Comparison of ENCODE assay signal across 8 cellular contexts in the genomic region with DNA sequence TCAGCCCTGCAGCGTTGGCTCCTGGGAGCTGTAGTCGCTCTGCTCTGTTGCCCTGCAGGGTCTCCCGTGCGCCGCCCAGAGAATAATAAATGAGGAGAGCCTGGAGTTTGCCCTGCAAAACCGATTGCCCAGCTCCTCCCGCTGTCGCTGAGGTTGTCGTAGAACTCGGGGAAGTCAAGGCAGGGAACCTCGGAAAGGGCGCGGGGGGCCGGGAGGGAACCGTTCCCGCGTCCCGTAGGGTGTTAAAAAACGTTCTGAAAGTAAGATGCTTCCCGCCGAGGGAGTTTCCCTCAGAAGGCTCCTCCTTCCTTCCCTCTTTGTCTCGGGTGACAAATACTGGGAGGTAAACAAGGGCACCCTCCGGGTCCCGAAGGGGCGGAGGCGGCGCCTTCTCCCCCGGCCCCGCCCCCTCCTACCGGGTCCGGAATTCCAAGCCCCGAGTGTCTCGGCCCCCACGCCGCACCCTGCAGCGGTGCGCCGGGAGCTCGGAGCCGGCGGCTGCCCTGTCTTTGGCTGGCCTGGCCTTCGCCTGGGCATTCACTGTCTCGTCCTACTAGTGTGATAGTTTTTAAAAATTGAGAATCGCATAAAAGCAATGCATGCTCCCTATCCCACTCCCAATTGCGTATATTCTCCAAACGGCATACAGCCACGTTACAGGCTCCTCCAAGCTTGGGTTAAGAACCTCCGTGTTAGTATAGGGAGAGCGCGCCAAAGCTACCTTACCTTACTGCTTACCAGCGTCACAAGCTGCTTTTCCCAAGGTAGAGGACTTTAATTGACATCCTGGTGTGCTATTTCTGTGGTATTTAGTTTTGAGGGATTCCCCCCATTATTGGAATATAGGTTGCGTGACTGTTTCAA. TPM values are rescaled to one million over a fixed set of nuclear protein-coding genes. Genes with fewer than 3 reads are reported as not detected.
A peak's percentile ranks its signal among the peaks of the same experiment; 100 is the strongest.
DNase-seq lines count a peak whose midpoint lies in the region; ATAC-seq and TF ChIP-seq lines count a peak whose summit lies in the region.

No MANE protein-coding gene starts in this region.

- POLR2A ChIA-PET in HEK293 (lab: Yijun Ruan, JAX), result interaction anchor here (0.6 to 4.5 kb wide), 32 partner anchors 9 to 321 kb away, joined by 3 to 246 read pairs (median 5); partner anchors contain the start of genes GALNT7, HAND2 and SAP30

- H3K4me3 ChIP-seq in HEK293 (ENCODE audit: low read depth, low read length), result peak overlapping the region; percentile 80
- H3K4me3 ChIP-seq in Loucy (ENCODE audit: low read length, poor library complexity, severe bottlenecking), result peak overlapping the region; percentile 99
- peak overlapping the region; percentile 97 to 99 for H3K4me3 ChIP-seq in ascending aorta

- peak overlapping the region; percentile 98 for H3K27ac Mint-ChIP-seq in activated CD8-positive, alpha-beta memory T cell treated with anti-CD3 and anti-CD28 coated beads, Interleukin-2, amount 10 ng/mL, durations not matched to agents 7 days and 5 days

- H3K4me1 Mint-ChIP-seq in activated CD8-positive, alpha-beta memory T cell treated with anti-CD3 and anti-CD28 coated beads, Interleukin-2, amount 10 ng/mL, durations not matched to agents 7 days and 5 days, result peaks cover 27% of the 10 kb centered on the region

- peaks cover 12% of the 10 kb centered on the region for H3K4me1 ChIP-seq in HEK293 (ENCODE audit: control insufficient read depth, insufficient read depth, low read length)
- peaks cover 52% of the 10 kb centered on the region for H3K4me1 ChIP-seq in Loucy (ENCODE audit: insufficient read depth, low read length, poor library complexity, severe bottlenecking)
- H3K4me1 ChIP-seq in ascending aorta, result peaks cover 0 to 16% of the 10 kb centered on the region in 2 donors

- peak; percentile 41 for ATAC-seq in activated CD8-positive, alpha-beta memory T cell treated with anti-CD3 and anti-CD28 coated beads, Interleukin-2, amount 10 ng/mL, durations not matched to agents 7 days and 5 days

- no peaks in the 10 kb centered on the region for H3K9me3 ChIP-seq in HEK293 (ENCODE audit: control insufficient read depth, insufficient read depth, low read depth, low read length)
- H3K9me3 ChIP-seq in Loucy (ENCODE audit: insufficient read depth, low read depth, low read length), result no peaks in the 10 kb centered on the region
- H3K9me3 ChIP-seq in ascending aorta, result no peaks in the 10 kb centered on the region

- CTCF ChIA-PET in activated CD8-positive, alpha-beta memory T cell treated with anti-CD3 and anti-CD28 coated beads, Interleukin-2, amount 10 ng/mL, durations not matched to agents 7 days and 5 days (lab: Charles Lee), result interaction anchor here (0.8 to 7.1 kb wide), 7 partner anchors 10 to 321 kb away, joined by 3 to 55 read pairs (median 3); partner anchors contain the start of gene SAP30
- CTCF ChIA-PET in HEK293 (lab: Yijun Ruan, JAX), result interaction anchor here (1.5 kb wide), 1 partner anchor 16 kb away, joined by 3 read pairs; no protein-coding TSS in a partner anchor

- intact Hi-C loops in ascending aorta (cut with DNase I), result loop anchor here (1.0 to 5.0 kb wide), 4 partner anchors 35 to 192 kb away; partner anchors contain the start of gene SAP30

- peaks cover 38% of the 10 kb centered on the region for H4K20me1 ChIP-seq in Loucy (ENCODE audit: insufficient read depth, low read length, poor library complexity, severe bottlenecking)

- TF ChIP-seq CTCF in HEK293 (tag by site-specific recombination; IDR thresholded peaks at IDR 0.05), result no peak
- no peak for TF ChIP-seq CTCF in Loucy (conservative IDR thresholded peaks at IDR 0.05; ENCODE audit: low read length)
- TF ChIP-seq CTCF in ascending aorta (IDR thresholded peaks at IDR 0.05), result peak in 1 of 3 experiments; percentile 3

- H3K9ac ChIP-seq in Loucy (ENCODE audit: low read depth, low read length, poor library complexity, severe bottlenecking), result peak overlapping the region; percentile 100

- peak; percentile 83 for DNase-seq in activated CD8-positive, alpha-beta memory T cell treated with anti-CD3 and anti-CD28 coated beads, Interleukin-2, amount 10 ng/mL, durations not matched to agents 7 days and 5 days
- no peak for DNase-seq in activated CD8-positive, alpha-beta memory T cell treated with anti-CD3 and anti-CD28 coated beads for 24 hours
- DNase-seq in RPMI7951 (ENCODE audit: low read depth) (peak; percentile 93), ascending aorta (ENCODE audit: low spot score in 2 of 2) (peak; percentile 16 to 74), hepatic stellate cell (ENCODE audit: low spot score) (peak; percentile 75), retina (peak; percentile 92)

- peaks cover 82% of the 10 kb centered on the region for H3K79me2 ChIP-seq in Loucy (ENCODE audit: insufficient read depth, low read length)

- H3K27ac ChIP-seq in HEK293 (ENCODE audit: extremely low read depth, low read depth, low read length), result peak overlapping the region; percentile 98
- peak overlapping the region in 1 of 2 donors; percentile 66 for H3K27ac ChIP-seq in ascending aorta

- peaks cover 20 to 32% of the 10 kb centered on the region in 2 experiments for H3K36me3 ChIP-seq in HEK293 (ENCODE audit: control insufficient read depth in 2 of 2, insufficient read depth in 1 of 2, low read length in 2 of 2)
- peaks cover 31% of the 10 kb centered on the region for H3K36me3 ChIP-seq in Loucy (ENCODE audit: insufficient read depth, low read length)
- H3K36me3 ChIP-seq in ascending aorta, result peaks cover 4 to 11% of the 10 kb centered on the region in 2 donors

- peak overlapping the region; percentile 87 for H3K4me3 Mint-ChIP-seq in activated CD8-positive, alpha-beta memory T cell treated with anti-CD3 and anti-CD28 coated beads, Interleukin-2, amount 10 ng/mL, durations not matched to agents 7 days and 5 days

- no peaks in the 10 kb centered on the region for H3K9me3 Mint-ChIP-seq in activated CD8-positive, alpha-beta memory T cell treated with anti-CD3 and anti-CD28 coated beads, Interleukin-2, amount 10 ng/mL, durations not matched to agents 7 days and 5 days (ENCODE audit: low read depth)

- H3K27me3 ChIP-seq in Loucy (ENCODE audit: insufficient read depth, low read length, poor library complexity, severe bottlenecking), result peaks cover 12% of the 10 kb centered on the region
- no peaks in the 10 kb centered on the region for H3K27me3 ChIP-seq in ascending aorta

- no peaks in the 10 kb centered on the region for H3F3A ChIP-seq in Loucy (ENCODE audit: low read depth)

- H3K9me2 ChIP-seq in Loucy (replicated peaks; ENCODE audit: low read depth, low read length), result no peaks in the 10 kb centered on the region

- H2AFZ ChIP-seq in Loucy (ENCODE audit: low read length), result peak overlapping the region; percentile 54

- H3K4me2 ChIP-seq in Loucy (ENCODE audit: low read depth, low read length, poor library complexity, severe bottlenecking), result peak overlapping the region; percentile 97

- H3K36me3 Mint-ChIP-seq in activated CD8-positive, alpha-beta memory T cell treated with anti-CD3 and anti-CD28 coated beads, Interleukin-2, amount 10 ng/mL, durations not matched to agents 7 days and 5 days, result peaks cover 38% of the 10 kb centered on the region

- H3K27me3 Mint-ChIP-seq in activated CD8-positive, alpha-beta memory T cell treated with anti-CD3 and anti-CD28 coated beads, Interleukin-2, amount 10 ng/mL, durations not matched to agents 7 days and 5 days, result peaks cover 3% of the 10 kb centered on the region

TF ChIP-seq in HEK293, 187 proteins besides CTCF, POLR2A, EP300 and RAD21 (continues in another document):
- TF ChIP-seq ZSCAN30 (tag by site-specific recombination; IDR thresholded peaks at IDR 0.05) (0 out of 2 replicates have a peak, but pooled peaks have one; percentile 54), ZNF391 (tag by site-specific recombination; IDR thresholded peaks at IDR 0.05; ENCODE audit: borderline replicate concordance, low read depth) (no peak), ZNF707 (tag by site-specific recombination; IDR thresholded peaks at IDR 0.05) (no peak), KLF9 (tag by site-specific recombination; IDR thresholded peaks at IDR 0.05; ENCODE audit: low read depth) (peak; percentile 86), SALL2 (tag by site-specific recombination; IDR thresholded peaks at IDR 0.05; ENCODE audit: borderline replicate concordance) (no peak)
- TF ChIP-seq, protein P1, sequence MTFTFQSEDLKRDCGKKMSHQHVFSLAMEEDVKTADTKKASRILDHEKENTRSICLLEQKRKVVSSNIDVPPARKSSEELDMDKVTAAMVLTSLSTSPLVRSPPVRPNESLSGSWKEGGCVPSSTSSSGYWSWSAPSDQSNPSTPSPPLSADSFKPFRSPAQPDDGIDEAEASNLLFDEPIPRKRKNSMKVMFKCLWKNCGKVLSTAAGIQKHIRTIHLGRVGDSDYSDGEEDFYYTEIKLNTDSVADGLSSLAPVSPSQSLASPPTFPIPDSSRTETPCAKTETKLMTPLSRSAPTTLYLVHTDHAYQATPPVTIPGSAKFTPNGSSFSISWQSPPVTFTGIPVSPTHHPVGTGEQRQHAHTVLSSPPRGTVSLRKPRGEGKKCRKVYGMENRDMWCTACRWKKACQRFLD (tag by site-specific recombination; IDR thresholded peaks at IDR 0.05), result no peak
- TF ChIP-seq, protein P2, sequence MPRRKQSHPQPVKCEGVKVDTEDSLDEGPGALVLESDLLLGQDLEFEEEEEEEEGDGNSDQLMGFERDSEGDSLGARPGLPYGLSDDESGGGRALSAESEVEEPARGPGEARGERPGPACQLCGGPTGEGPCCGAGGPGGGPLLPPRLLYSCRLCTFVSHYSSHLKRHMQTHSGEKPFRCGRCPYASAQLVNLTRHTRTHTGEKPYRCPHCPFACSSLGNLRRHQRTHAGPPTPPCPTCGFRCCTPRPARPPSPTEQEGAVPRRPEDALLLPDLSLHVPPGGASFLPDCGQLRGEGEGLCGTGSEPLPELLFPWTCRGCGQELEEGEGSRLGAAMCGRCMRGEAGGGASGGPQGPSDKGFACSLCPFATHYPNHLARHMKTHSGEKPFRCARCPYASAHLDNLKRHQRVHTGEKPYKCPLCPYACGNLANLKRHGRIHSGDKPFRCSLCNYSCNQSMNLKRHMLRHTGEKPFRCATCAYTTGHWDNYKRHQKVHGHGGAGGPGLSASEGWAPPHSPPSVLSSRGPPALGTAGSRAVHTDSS (tag by site-specific recombination; IDR thresholded peaks at IDR 0.05), result 0 out of 2 replicates have a peak, but pooled peaks have one; percentile 43

RNA-seq across cellular contexts. Expression of gene HMGB2, which starts 1.0 kb away (rescaled TPM):
- total RNA-seq in activated CD8-positive, alpha-beta memory T cell treated with anti-CD3 and anti-CD28 coated beads, Interleukin-2, amount 10 ng/mL, durations not matched to agents 7 days and 5 days, result 100 to 1,000 TPM; 646 to 837 TPM
- 254 and 259 TPM in 2 replicates for total RNA-seq in RPMI7951 (2014; rRNA removed; shearing (Covaris generic))
- total RNA-seq in ascending aorta, result 36.1 TPM

RNA-seq across cellular contexts. Expression of gene SAP30, which starts 35.6 kb away (rescaled TPM):
- 10 to 100 TPM; 32.7 to 34.0 TPM for total RNA-seq in activated CD8-positive, alpha-beta memory T cell treated with anti-CD3 and anti-CD28 coated beads, Interleukin-2, amount 10 ng/mL, durations not matched to agents 7 days and 5 days
- 54.4 and 67.5 TPM in 2 replicates for total RNA-seq in RPMI7951 (2014; rRNA removed; shearing (Covaris generic))
- 9.3 TPM for total RNA-seq in ascending aorta
